ENCODE assay signal across 20 cellular contexts in genomic region chr9:88182501-88182900, GRCh38. TPM values are rescaled to one million over a fixed set of nuclear protein-coding genes. Genes with fewer than 3 reads are reported as not detected.
DNase-seq lines count a peak whose midpoint lies in the region; ATAC-seq lines count a peak whose summit lies in the region.
"Had no signal": no experiment of that assay in that cellular context is flagged by ENCODE, and none has a peak within 500 bp of the region (broad histone marks: within the 10 kb centered on the region; RNA-seq: fewer than 3 reads in every experiment).

No MANE protein-coding gene starts in this region.

- H4K8ac ChIP-seq in mesendoderm (ENCODE audit: low read depth, low read length) = no peak overlapping the region

- H2BK15ac ChIP-seq in mesendoderm (replicated peaks; ENCODE audit: low read depth) = no peak overlapping the region

- H3K56ac ChIP-seq in mesendoderm (ENCODE audit: low read length) = no peak overlapping the region

- no peak overlapping the region for H3K23ac ChIP-seq in mesendoderm (ENCODE audit: low read length)

- no peak overlapping the region for H2BK120ac ChIP-seq in mesendoderm (ENCODE audit: low read depth, low read length)

- H2BK5ac ChIP-seq in mesendoderm (ENCODE audit: low read length) = no peak overlapping the region

- H3K4ac ChIP-seq in mesendoderm (ENCODE audit: low read depth, low read length) = no peak overlapping the region

- H3K4me3 ChIP-seq in SJCRH30 = no peak overlapping the region
- H3K4me3 ChIP-seq in mesendoderm (ENCODE audit: low read length) = no peak overlapping the region
- H3K4me3 ChIP-seq: A549, GM12878 had no signal

- H3K79me1 ChIP-seq in mesendoderm (ENCODE audit: low read length) = no peaks in the 10 kb centered on the region

- H3K36me3 ChIP-seq in SJCRH30 (no peaks in the 10 kb centered on the region), mesendoderm (ENCODE audit: control insufficient read depth, insufficient read depth, low read length) (no peaks in the 10 kb centered on the region)

- H3K4me1 ChIP-seq in SJCRH30 (peaks cover 32% of the 10 kb centered on the region), mesendoderm (ENCODE audit: control insufficient read depth, low read depth, low read length) (no peaks in the 10 kb centered on the region)
- H3K4me1 ChIP-seq: A549, Caco-2 had no signal

- H3K18ac ChIP-seq in mesendoderm (ENCODE audit: low read length) = no peak overlapping the region

- no CpG with 5 or more reads among the region's 6 CpGs for WGBS in mesendoderm (ENCODE audit: extremely low coverage, insufficient coverage, low lambda C conversion rate)

- no peak for ATAC-seq in GM18868 (IDR thresholded peaks at IDR 0.05; ENCODE audit: unreplicated experiment)
- ATAC-seq: A549, GM12878 had no signal

- H3K9me3 ChIP-seq in SJCRH30 (replicated peaks) = no peaks in the 10 kb centered on the region
- H3K9me3 ChIP-seq: A549, Caco-2 had no signal

- DNase-seq in ELF-1 (ENCODE audit: low read depth, low spot score) (peak; percentile 35), SJCRH30 (peak; percentile 50 to 53), mesendoderm (peak; percentile 22), putamen (ENCODE audit: low spot score) (peak; percentile 60), hepatic stellate cell (ENCODE audit: low spot score) (no peak), COLO829 (ENCODE audit: low spot score) (no peak)
- DNase-seq: 8988T; ACHN; C1 segment of cervical spinal cord; Caco-2; CD4-positive, alpha-beta memory T cell; DMS153; DND-41; GDM1; GOT3; HCEC 1CT had no signal

- no peak overlapping the region for H3K9ac ChIP-seq in mesendoderm (ENCODE audit: low read length)

- H4K5ac ChIP-seq in mesendoderm (ENCODE audit: low read length) = no peak overlapping the region

- H3K27ac ChIP-seq in SJCRH30 (peak overlapping the region; percentile 45), mesendoderm (ENCODE audit: low read depth, low read length) (no peak overlapping the region)
- H3K27ac ChIP-seq: A549 had no signal

- H3K79me2 ChIP-seq in mesendoderm (ENCODE audit: control insufficient read depth, insufficient read depth, low read length) = no peaks in the 10 kb centered on the region

- no peaks in the 10 kb centered on the region for H3K27me3 ChIP-seq in SJCRH30
- no peaks in the 10 kb centered on the region for H3K27me3 ChIP-seq in mesendoderm (ENCODE audit: insufficient read depth, low read length, poor library complexity)

- no peak overlapping the region for H2AK5ac ChIP-seq in mesendoderm (ENCODE audit: low read length)

- H3K4me2 ChIP-seq in mesendoderm (ENCODE audit: low read length) = no peak overlapping the region
- H3K4me2 ChIP-seq: A549 had no signal

RNA-seq across cellular contexts. Expression of gene SPATA31C2, which starts 44.2 kb away (rescaled TPM):
- total RNA-seq in SJCRH30 (2014; rRNA removed; shearing (Covaris generic)) = 0.35 and 0.53 TPM in 2 replicates
- 0.04 TPM for polyA plus RNA-seq in mesendoderm (2013, experiment 1 of 2)
- polyA plus RNA-seq in mesendoderm (2013, experiment 2 of 2) = 0.03 TPM
- total RNA-seq: Caco-2; CD4-positive, alpha-beta memory T cell; GM12878 had no signal
- polyA plus RNA-seq: A549, BJ, GM12878 had no signal

Comparison
In these comparisons a context has a peak if more than half of its experiments do, and no peak if none do; other contexts are left out.
1. DNase-seq: peak in ELF-1 (single experiment), SJCRH30 (2 of 2), mesendoderm (single experiment) and putamen (single experiment); none in hepatic stellate cell (single experiment) and COLO829 (single experiment).